In genomic region chr1:114319480-114319879, GRCh38 we compare ENCODE assay signal across 20 cellular contexts.
DNase-seq lines count a peak whose midpoint lies in the region; ATAC-seq, FAIRE-seq and TF ChIP-seq lines count a peak whose summit lies in the region.
"Had no signal": no experiment of that assay in that cellular context is flagged by ENCODE, and none has a peak within 500 bp of the region (broad histone marks: within the 10 kb centered on the region; RNA-seq: fewer than 3 reads in every experiment).

No MANE protein-coding gene starts in this region.

- FAIRE-seq in bronchial epithelial cell (lab: Jason Lieb, UNC) (no peak), keratinocyte (lab: Jason Lieb, UNC) (peak; percentile 69)
- FAIRE-seq: A204.1 had no signal

- no peaks in the 10 kb centered on the region for H4K20me1 ChIP-seq in keratinocyte (ENCODE audit: control insufficient read depth, extremely low read depth, insufficient read depth, low read length)

- no peak for ATAC-seq in HG03342 (IDR thresholded peaks at IDR 0.05; ENCODE audit: unreplicated experiment)
- ATAC-seq: gastrocnemius medialis; stimulated activated naive CD8-positive, alpha-beta T cell treated with anti-CD3 and anti-CD28 coated beads, Interleukin-15, Interleukin-2, amounts not matched to agents 100 U/mL and 50 U/mL, for 24 hours had no signal

- in situ Hi-C loops in GM13977 (cut with MboI; ENCODE audit: low pct_unique_long_range_greater_than_20kb, low sequenced_read_pairs, unreplicated experiment): no loop called here

- H3K79me2 ChIP-seq in ACC112 (ENCODE audit: control insufficient read depth, insufficient read depth, low read length, unreplicated experiment): no peaks in the 10 kb centered on the region
- no peaks in the 10 kb centered on the region for H3K79me2 ChIP-seq in keratinocyte (ENCODE audit: control insufficient read depth, insufficient read depth, low read length)

- DNase-seq in LHCN-M2 (ENCODE audit: low read depth): peak; percentile 82
- DNase-seq in bronchial epithelial cell (ENCODE audit: low read depth): peak; percentile 33
- no peak for DNase-seq in keratinocyte (ENCODE audit: low read depth, low spot score)
- no peak for DNase-seq in stimulated activated CD4-positive, alpha-beta T cell treated with anti-CD3 and anti-CD28 coated beads, Interleukin-4, amount 100 ng/mL, for 4 hours
- DNase-seq in dorsolateral prefrontal cortex: no peak
- no peak for DNase-seq in GM13977 (ENCODE audit: low spot score)
- DNase-seq: activated CD4-positive, CD25-positive, alpha-beta regulatory T cell treated with anti-CD3 and anti-CD28 coated beads, Interleukin-2, amount 50 U/mL, for 72 hours; activated CD8-positive, alpha-beta memory T cell treated with anti-CD3 and anti-CD28 coated beads, Interleukin-2, amount 50 U/mL, for 4 hours; activated naive CD4-positive, alpha-beta T cell; effector memory CD4-positive, alpha-beta T cell; gastrocnemius medialis; MV-4-11; NCI-H2107; NCI-H774; sigmoid colon; stimulated activated naive CD8-positive, alpha-beta T cell treated with anti-CD3 and anti-CD28 coated beads, Interleukin-15, Interleukin-2, amounts not matched to agents 100 U/mL and 50 U/mL, for 24 hours; T-helper 2 cell had no signal

- H3K4me3 ChIP-seq in ACC112 (ENCODE audit: low read depth, low read length) (peak overlapping the region; percentile 5; the same call in 1 of the 2 replicates), bronchial epithelial cell (ENCODE audit: low read depth, low read length) (no peak overlapping the region), keratinocyte (ENCODE audit: control insufficient read depth in 2 of 3, extremely low read depth in 1 of 3, insufficient read depth in 2 of 3, low read depth in 1 of 3, low read length in 3 of 3) (peak overlapping the region in 1 of 3 experiments; percentile 51), dorsolateral prefrontal cortex (no peak overlapping the region)
- H3K4me3 ChIP-seq: gastrocnemius medialis, sigmoid colon had no signal

- peaks cover under 1% of the 10 kb centered on the region for H3K9me3 ChIP-seq in keratinocyte (ENCODE audit: control insufficient read depth, low read depth, low read length)
- H3K9me3 ChIP-seq: gastrocnemius medialis, sigmoid colon had no signal

- H3K27me3 ChIP-seq in ACC112 (ENCODE audit: insufficient read depth, low read length): no peaks in the 10 kb centered on the region
- H3K27me3 ChIP-seq in bronchial epithelial cell (ENCODE audit: control insufficient read depth, insufficient read depth, low read length): no peaks in the 10 kb centered on the region
- no peaks in the 10 kb centered on the region for H3K27me3 ChIP-seq in keratinocyte (ENCODE audit: control insufficient read depth, extremely low read depth, insufficient read depth, low read length)
- no peaks in the 10 kb centered on the region for H3K27me3 ChIP-seq in dorsolateral prefrontal cortex
- H3K27me3 ChIP-seq: gastrocnemius medialis, sigmoid colon had no signal

- H3K36me3 ChIP-seq in ACC112 (ENCODE audit: insufficient read depth, low read length) (no peaks in the 10 kb centered on the region), bronchial epithelial cell (ENCODE audit: control insufficient read depth, insufficient read depth, low read length) (no peaks in the 10 kb centered on the region), keratinocyte (ENCODE audit: control insufficient read depth in 2 of 2, extremely low read depth in 1 of 2, insufficient read depth in 2 of 2, low read length in 2 of 2) (no peaks in the 10 kb centered on the region)
- H3K36me3 ChIP-seq: gastrocnemius medialis, sigmoid colon had no signal

- H3K4me1 ChIP-seq in ACC112 (ENCODE audit: control insufficient read depth, insufficient read depth, low read length, unreplicated experiment) (peaks cover 25% of the 10 kb centered on the region), keratinocyte (ENCODE audit: control insufficient read depth, extremely low read depth, insufficient read depth, low read length) (peaks cover 22% of the 10 kb centered on the region)
- H3K4me1 ChIP-seq: gastrocnemius medialis, sigmoid colon had no signal

- TF ChIP-seq CTCF in bronchial epithelial cell (IDR thresholded peaks at IDR 0.05; ENCODE audit: insufficient read depth, low read length, severe bottlenecking): no peak
- TF ChIP-seq CTCF in keratinocyte (optimal IDR thresholded peaks at IDR 0.05 in 1 of 3, IDR thresholded peaks at IDR 0.05 in 1 of 3, conservative IDR thresholded peaks at IDR 0.05 in 1 of 3; ENCODE audit: extremely low read depth in 1 of 3, insufficient read depth in 2 of 3, low read length in 3 of 3): no peak
- TF ChIP-seq CTCF in dorsolateral prefrontal cortex (IDR thresholded peaks at IDR 0.05 in 54 of 56, conservative IDR thresholded peaks at IDR 0.05 in 2 of 56; ENCODE audit: low read depth in 1 of 56, partially characterized antibody in 56 of 56): no peak
- TF ChIP-seq CTCF in GM13977 (IDR thresholded peaks at IDR 0.05; ENCODE audit: extremely low read depth, insufficient read depth, missing control alignments): no peak

- dilution Hi-C loops in keratinocyte (cut with MboI; ENCODE audit: extremely low pct_ligation_motif_present, low sequenced_read_pairs): no loop called here

- H3K9me1 ChIP-seq in keratinocyte (ENCODE audit: control insufficient read depth, extremely low read depth, insufficient read depth, low read length): no peaks in the 10 kb centered on the region

- intact Hi-C loops in dorsolateral prefrontal cortex (cut with DNase I): no loop called here

- H3K27ac ChIP-seq in ACC112 (ENCODE audit: low read depth, low read length): no peak overlapping the region; the same call in 1 of the 2 replicates
- H3K27ac ChIP-seq in keratinocyte (ENCODE audit: control insufficient read depth, insufficient read depth, low read length): peak overlapping the region; percentile 70
- H3K27ac ChIP-seq in dorsolateral prefrontal cortex: peak overlapping the region in 8 of 59 donors; percentile 3 to 50 (median 24)
- H3K27ac ChIP-seq: gastrocnemius medialis, sigmoid colon had no signal

- peak overlapping the region; percentile 30 for H3K4me2 ChIP-seq in keratinocyte (ENCODE audit: control insufficient read depth, extremely low read depth, insufficient read depth, low read depth, low read length)

- H2AFZ ChIP-seq in ACC112 (ENCODE audit: low read length, unreplicated experiment) (peak overlapping the region; percentile 59), keratinocyte (ENCODE audit: control insufficient read depth, low read length) (peak overlapping the region; percentile 51)

- peak overlapping the region; percentile 16 for H3K9ac ChIP-seq in keratinocyte (ENCODE audit: control insufficient read depth, extremely low read depth, insufficient read depth, low read length)

Comparison
In these comparisons a context has a peak if more than half of its experiments do, and no peak if none do; other contexts are left out.
1. DNase-seq: peak in LHCN-M2 (single experiment) and bronchial epithelial cell (single experiment); none in keratinocyte (single experiment), stimulated activated CD4-positive, alpha-beta T cell treated with anti-CD3 and anti-CD28 coated beads, Interleukin-4, amount 100 ng/mL, for 4 hours (0 of 2), dorsolateral prefrontal cortex (0 of 10) and GM13977 (single experiment).